22 cellular contexts compared by ENCODE assay signal in genomic region chr18:22624171-22624570, GRCh38.
A peak's percentile ranks its signal among the peaks of the same experiment; 100 is the strongest.
DNase-seq lines count a peak whose midpoint lies in the region; ATAC-seq, FAIRE-seq and TF ChIP-seq lines count a peak whose summit lies in the region.
"Had no signal": no experiment of that assay in that cellular context is flagged by ENCODE, and none has a peak within 500 bp of the region (broad histone marks: within the 10 kb centered on the region; RNA-seq: fewer than 3 reads in every experiment).

No MANE protein-coding gene starts in this region.

- ATAC-seq in pancreas (no peak), HG02840 (IDR thresholded peaks at IDR 0.05; ENCODE audit: low FRiP score, unreplicated experiment) (no peak)
- ATAC-seq: GM12878, HepG2 had no signal

- H4K91ac ChIP-seq in neuronal stem cell (ENCODE audit: low read depth, low read length, poor library complexity): no peak overlapping the region

- H3K27ac ChIP-seq in SK-N-SH (ENCODE audit: low read depth in 2 of 2, low read length in 1 of 2): no peak overlapping the region
- H3K27ac ChIP-seq in pancreas: no peak overlapping the region
- no peak overlapping the region for H3K27ac ChIP-seq in neuronal stem cell (replicated peaks; ENCODE audit: low read length)

- no peak for TF ChIP-seq RAD21 in SK-N-SH (IDR thresholded peaks at IDR 0.05; ENCODE audit: low read length)

- H3K9ac ChIP-seq in SK-N-SH (no peak overlapping the region), neuronal stem cell (ENCODE audit: low read depth, low read length, poor library complexity) (no peak overlapping the region)

- H3K9me2 ChIP-seq in SK-N-SH: no peaks in the 10 kb centered on the region

- H3K4me1 ChIP-seq in SK-N-SH (ENCODE audit: control insufficient read depth in 1 of 2, insufficient read depth in 2 of 2, low read depth in 1 of 2, low read length in 1 of 2): no peaks in the 10 kb centered on the region
- no peaks in the 10 kb centered on the region for H3K4me1 ChIP-seq in pancreas
- no peaks in the 10 kb centered on the region for H3K4me1 ChIP-seq in neuronal stem cell (ENCODE audit: control insufficient read depth in 2 of 2, insufficient read depth in 1 of 2, low read depth in 1 of 2, low read length in 2 of 2)
- H3K4me1 ChIP-seq: HAP-1 had no signal

- H2BK12ac ChIP-seq in neuronal stem cell (ENCODE audit: low read length): no peak overlapping the region

- H3K79me2 ChIP-seq in SK-N-SH (ENCODE audit: insufficient read depth): no peaks in the 10 kb centered on the region

- H3K18ac ChIP-seq in neuronal stem cell (ENCODE audit: low read length): no peak overlapping the region

- FAIRE-seq in colon (lab: Jason Lieb, UNC): peak; percentile 36
- peak; percentile 51 for FAIRE-seq in pancreas (lab: Jason Lieb, UNC)
- FAIRE-seq: A204.1, GM12878, GM19239, H1, HepG2 had no signal

- H3F3A ChIP-seq in SK-N-SH (replicated peaks; ENCODE audit: insufficient read depth): no peaks in the 10 kb centered on the region

- H2BK15ac ChIP-seq in neuronal stem cell (ENCODE audit: low read length): no peak overlapping the region

- no peak overlapping the region for H2BK120ac ChIP-seq in neuronal stem cell (ENCODE audit: low read depth, low read length)

- intact Hi-C loops in pancreas (cut with DNase I): no loop called here

- H3K79me1 ChIP-seq in neuronal stem cell (ENCODE audit: low read depth, low read length): no peaks in the 10 kb centered on the region

- TF ChIP-seq EP300 in SK-N-SH (IDR thresholded peaks at IDR 0.05; ENCODE audit: borderline replicate concordance in 1 of 2, low read depth in 1 of 2, low read length in 1 of 2): no peak; a peak in 1 of 4 replicates

- no peak overlapping the region for H3K14ac ChIP-seq in neuronal stem cell (ENCODE audit: low read length)

- H3K4me2 ChIP-seq in SK-N-SH: no peak overlapping the region
- no peak overlapping the region for H3K4me2 ChIP-seq in neuronal stem cell (ENCODE audit: insufficient read depth, low read length, poor library complexity, severe bottlenecking)

- no peak overlapping the region for H3K4me3 ChIP-seq in SK-N-SH (ENCODE audit: low read depth in 2 of 2, low read length in 1 of 2)
- H3K4me3 ChIP-seq in pancreas: no peak overlapping the region
- H3K4me3 ChIP-seq in neuronal stem cell (ENCODE audit: low read length in 2 of 2): no peak overlapping the region
- H3K4me3 ChIP-seq: GM12878, HAP-1 had no signal

- H3K36me3 ChIP-seq in SK-N-SH (replicated peaks in 1 of 2; ENCODE audit: control insufficient read depth in 1 of 2, insufficient read depth in 2 of 2, low read length in 1 of 2) (no peaks in the 10 kb centered on the region), pancreas (no peaks in the 10 kb centered on the region), neuronal stem cell (replicated peaks in 1 of 2; ENCODE audit: control insufficient read depth in 2 of 2, insufficient read depth in 2 of 2, low read length in 2 of 2) (no peaks in the 10 kb centered on the region)
- H3K36me3 ChIP-seq: BE2C, HAP-1 had no signal

- H2BK5ac ChIP-seq in neuronal stem cell (ENCODE audit: low read length): no peak overlapping the region

- 21% methylated on average over 2 of the region's 2 CpGs for WGBS in SK-N-SH (ENCODE audit: low lambda C conversion rate)
- 58 to 65% methylated on average over 2 of the region's 2 CpGs for WGBS in pancreas, 2 donors
- WGBS in neuronal stem cell (ENCODE audit: extremely low coverage in 2 of 2, insufficient read length in 2 of 2, insufficient replicate concordance in 1 of 2), 2 donors: no CpG with 5 or more reads among the region's 2 CpGs

- H4K20me1 ChIP-seq in SK-N-SH (ENCODE audit: insufficient read depth): no peaks in the 10 kb centered on the region

- H3K4ac ChIP-seq in neuronal stem cell (ENCODE audit: low read length): no peak overlapping the region

- CTCF ChIA-PET in SK-N-SH (lab: Yijun Ruan, JAX): no interaction called here

- H4K8ac ChIP-seq in neuronal stem cell (ENCODE audit: low read depth, low read length): no peak overlapping the region

- H2AFZ ChIP-seq in SK-N-SH (ENCODE audit: low read depth): no peak overlapping the region
- no peak overlapping the region for H2AFZ ChIP-seq in neuronal stem cell (ENCODE audit: low read length)

- TF ChIP-seq CTCF in SK-N-SH (IDR thresholded peaks at IDR 0.05): no peak
- TF ChIP-seq CTCF in pancreas (IDR thresholded peaks at IDR 0.05): no peak

- H3K9me3 ChIP-seq in SK-N-SH: no peaks in the 10 kb centered on the region
- no peaks in the 10 kb centered on the region for H3K9me3 ChIP-seq in pancreas
- no peaks in the 10 kb centered on the region for H3K9me3 ChIP-seq in neuronal stem cell (replicated peaks in 1 of 2; ENCODE audit: control insufficient read depth in 2 of 2, insufficient read depth in 1 of 2, low read depth in 1 of 2, low read length in 2 of 2)
- H3K9me3 ChIP-seq: BE2C, HAP-1 had no signal

- POLR2A ChIA-PET in SK-N-SH (lab: Yijun Ruan, JAX): no interaction called here

- no peak overlapping the region for H2AK5ac ChIP-seq in neuronal stem cell (ENCODE audit: low read depth, low read length)

- no peak overlapping the region for H3K23ac ChIP-seq in neuronal stem cell (ENCODE audit: low read depth, low read length, poor library complexity)

- DNase-seq in SK-N-SH (peak; percentile 9), pancreas (no peak), neuronal stem cell (ENCODE audit: low spot score) (no peak), H4 (ENCODE audit: low spot score) (no peak)
- DNase-seq: ACHN; BE2C; C1 segment of cervical spinal cord; CD4-positive, CD25-positive, alpha-beta regulatory T cell; CD8-positive, alpha-beta memory T cell; COR-L47; DMS 273 treated with DMSO at 0.1 percent for 48 hours; DMS53; DND-41; EL had no signal

- H3K27me3 ChIP-seq in SK-N-SH (ENCODE audit: insufficient read depth) (peaks cover 22% of the 10 kb centered on the region; the same call in 1 of the 2 replicates), pancreas (no peaks in the 10 kb centered on the region), neuronal stem cell (ENCODE audit: control insufficient read depth in 3 of 3, insufficient read depth in 3 of 3, low read depth in 1 of 3, low read length in 3 of 3) (no peaks in the 10 kb centered on the region)
- H3K27me3 ChIP-seq: BE2C had no signal

TF ChIP-seq in SK-N-SH, 30 proteins besides CTCF, POLR2A, EP300 and RAD21:
- TF ChIP-seq TCF12 (IDR thresholded peaks at IDR 0.05) (no peak), SIN3A (IDR thresholded peaks at IDR 0.05; ENCODE audit: borderline replicate concordance, low read depth, low read length) (no peak), ZBTB33 (IDR thresholded peaks at IDR 0.05; ENCODE audit: borderline replicate concordance, low read depth) (no peak), PBX3 (IDR thresholded peaks at IDR 0.05) (no peak), GATA2 (CRISPR knock-in tag; IDR thresholded peaks at IDR 0.05) (peak; percentile 71)
